19 cellular contexts compared by ENCODE assay signal in the genomic region with DNA sequence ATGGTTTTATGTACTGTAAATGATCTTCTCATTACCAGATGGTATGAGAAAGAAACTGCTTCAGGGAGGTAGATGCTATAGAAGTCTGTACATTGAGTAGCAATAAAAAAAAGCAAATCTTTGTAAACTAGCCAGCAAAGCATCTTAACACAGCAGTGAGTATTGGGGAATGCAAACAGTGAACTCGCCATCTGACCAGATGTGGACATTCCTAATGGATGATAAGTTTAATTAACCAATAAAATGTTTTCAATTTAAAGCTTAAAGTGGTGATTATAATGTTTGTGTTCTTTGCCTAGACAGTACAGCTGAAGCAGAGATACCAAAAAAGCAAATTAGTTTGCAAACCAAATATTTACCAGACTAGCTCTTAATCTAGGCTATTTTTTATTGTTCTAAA.
"Had no signal": no experiment of that assay in that cellular context is flagged by ENCODE, and none has a peak within 500 bp of the region (broad histone marks: within the 10 kb centered on the region; RNA-seq: fewer than 3 reads in every experiment).

No MANE protein-coding gene starts in this region.

- H3K36me3 ChIP-seq: brain microvascular endothelial cell, left lung, sigmoid colon, upper lobe of left lung had no signal

- H3K27ac ChIP-seq: brain microvascular endothelial cell, left lung, sigmoid colon, upper lobe of left lung had no signal

- H3K27me3 Mint-ChIP-seq: activated CD8-positive, alpha-beta memory T cell treated with anti-CD3 and anti-CD28 coated beads, Interleukin-2, amount 10 ng/mL, durations not matched to agents 7 days and 5 days; memory B cell had no signal

- DNase-seq: activated CD4-positive, CD25-positive, alpha-beta regulatory T cell; activated CD8-positive, alpha-beta memory T cell treated with anti-CD3 and anti-CD28 coated beads, Interleukin-2, amount 10 ng/mL, durations not matched to agents 7 days and 5 days; activated effector memory CD4-positive, alpha-beta T cell treated with anti-CD3 and anti-CD28 coated beads, Interleukin-2, amount 50 U/mL, for 16 hours; activated T-cell treated with anti-CD3 and anti-CD28 coated beads, Interleukin-2, amount 50 U/mL, for 4 hours; amygdala; brain microvascular endothelial cell; cerebellar nuclear complex; endodermal cell; left lung; nephron progenitor cell; sigmoid colon; stimulated activated CD4-positive, alpha-beta T cell treated with anti-CD3 and anti-CD28 coated beads, Interleukin-2, amount 100 ng/mL, for 48 hours; stimulated activated CD8-positive, alpha-beta memory T cell treated with anti-CD3 and anti-CD28 coated beads, Interleukin-4, amount 100 ng/mL, for 48 hours; stimulated activated naive CD8-positive, alpha-beta T cell treated with anti-CD3 and anti-CD28 coated beads, Interleukin-15, Interleukin-2, amounts not matched to agents 100 U/mL and 50 U/mL, for 24 hours; upper lobe of left lung had no signal

- H3K27me3 ChIP-seq: brain microvascular endothelial cell, left lung, sigmoid colon, upper lobe of left lung had no signal

- ATAC-seq: activated CD8-positive, alpha-beta memory T cell treated with anti-CD3 and anti-CD28 coated beads, Interleukin-2, amount 10 ng/mL, durations not matched to agents 7 days and 5 days; activated naive CD4-positive, alpha-beta T cell treated with anti-CD3 and anti-CD28 coated beads, Interleukin-2, amount 50 U/mL, for 72 hours; activated T-cell treated with anti-CD3 and anti-CD28 coated beads, Interleukin-2, amount 50 U/mL, for 4 hours; esophagus mucosa; left lung; stimulated activated naive CD8-positive, alpha-beta T cell treated with anti-CD3 and anti-CD28 coated beads, Interleukin-15, Interleukin-2, amounts not matched to agents 100 U/mL and 50 U/mL, for 24 hours had no signal

- H3K4me1 Mint-ChIP-seq: activated CD8-positive, alpha-beta memory T cell treated with anti-CD3 and anti-CD28 coated beads, Interleukin-2, amount 10 ng/mL, durations not matched to agents 7 days and 5 days; memory B cell; nephron progenitor cell had no signal

- FAIRE-seq: keratinocyte had no signal

- H3K9me3 ChIP-seq: left lung, sigmoid colon, upper lobe of left lung had no signal

- H3K9me3 Mint-ChIP-seq: endodermal cell, nephron progenitor cell had no signal

- H3K4me3 Mint-ChIP-seq: activated CD8-positive, alpha-beta memory T cell treated with anti-CD3 and anti-CD28 coated beads, Interleukin-2, amount 10 ng/mL, durations not matched to agents 7 days and 5 days; activated T-cell treated with anti-CD3 and anti-CD28 coated beads, Interleukin-2, amount 50 U/mL, for 4 hours; endodermal cell; memory B cell; nephron progenitor cell had no signal

- H3K27ac Mint-ChIP-seq: activated CD8-positive, alpha-beta memory T cell treated with anti-CD3 and anti-CD28 coated beads, Interleukin-2, amount 10 ng/mL, durations not matched to agents 7 days and 5 days; activated naive CD4-positive, alpha-beta T cell treated with anti-CD3 and anti-CD28 coated beads, Interleukin-2, amount 50 U/mL, for 72 hours; endodermal cell; memory B cell; nephron progenitor cell had no signal

- H3K36me3 Mint-ChIP-seq: activated CD8-positive, alpha-beta memory T cell treated with anti-CD3 and anti-CD28 coated beads, Interleukin-2, amount 10 ng/mL, durations not matched to agents 7 days and 5 days; activated naive CD4-positive, alpha-beta T cell treated with anti-CD3 and anti-CD28 coated beads, Interleukin-2, amount 50 U/mL, for 72 hours; memory B cell had no signal

- H3K4me1 ChIP-seq: left lung, sigmoid colon, upper lobe of left lung had no signal

- H3K4me3 ChIP-seq: left lung, sigmoid colon, upper lobe of left lung had no signal
